11 cellular contexts compared by ENCODE assay signal in the genomic region with DNA sequence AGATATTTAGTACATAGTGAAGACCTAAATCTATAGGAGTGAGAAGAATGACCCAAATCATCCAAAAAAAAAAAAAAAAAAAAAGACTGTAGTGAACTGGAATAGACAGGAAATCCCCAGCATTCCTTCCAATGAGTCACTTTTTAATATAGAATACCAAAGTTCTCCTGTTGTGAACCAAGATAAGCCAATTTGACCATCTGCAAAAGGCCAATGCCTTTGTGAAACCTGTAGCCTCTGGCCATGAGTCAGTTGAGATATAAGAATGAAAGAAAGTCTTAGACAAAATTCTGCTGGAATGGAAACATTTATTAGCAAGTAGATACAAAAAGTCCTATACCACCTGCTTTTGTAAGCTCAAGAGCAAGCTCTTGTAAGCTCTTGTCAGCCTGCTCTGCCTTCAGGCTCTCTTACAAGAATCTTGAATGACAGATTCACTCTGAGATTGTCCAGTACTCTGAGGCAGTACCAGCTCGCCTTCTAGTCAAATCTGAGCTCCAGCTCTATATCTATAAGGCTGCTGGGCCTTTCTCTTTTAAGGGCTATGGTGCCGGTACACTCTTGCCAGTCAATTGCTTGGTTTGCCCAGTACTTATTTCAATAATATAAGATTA.
A peak's percentile ranks its signal among the peaks of the same experiment; 100 is the strongest.
DNase-seq lines count a peak whose midpoint lies in the region; ATAC-seq and TF ChIP-seq lines count a peak whose summit lies in the region.
"Had no signal": no experiment of that assay in that cellular context is flagged by ENCODE, and none has a peak within 500 bp of the region (broad histone marks: within the 10 kb centered on the region; RNA-seq: fewer than 3 reads in every experiment).

No MANE protein-coding gene starts in this region.

- no peaks in the 10 kb centered on the region for H3K27me3 ChIP-seq in AG04450 (ENCODE audit: control insufficient read depth, insufficient read depth, low read length)

- CTCF ChIA-PET in AG04450 (lab: Charles Lee), result no interaction called here

- peak; percentile 55 for DNase-seq in AG04450 (ENCODE audit: low read depth, low spot score)
- peak; percentile 90 for DNase-seq in HS-5 (ENCODE audit: low read depth)
- peak; percentile 77 for DNase-seq in astrocyte of the hippocampus (ENCODE audit: low read depth, low spot score)
- DNase-seq in iris pigment epithelial cell (ENCODE audit: low read depth), result peak; percentile 88
- no peak for DNase-seq in NCI-H1092 (lab: John Stamatoyannopoulos, UW)
- no peak for DNase-seq in activated gamma-delta T cell treated with Interleukin-2 at 50 U/mL for 16 hours
- no peak for DNase-seq in NCI-H187 treated with DMSO at 0.1 percent for 48 hours (lab: John Stamatoyannopoulos, UW)
- DNase-seq: anterior cingulate cortex, lower lobe of right lung, NCI-H1417 had no signal

- POLR2A ChIA-PET in AG04450 (lab: Yijun Ruan, JAX), result interaction anchor here (0.7 kb wide), 1 partner anchor 473 kb away, joined by 3 read pairs; no protein-coding TSS in a partner anchor

- H3K27ac ChIP-seq in AG04450 (ENCODE audit: low read depth, low read length), result peak overlapping the region; percentile 42
- H3K27ac ChIP-seq: lower lobe of right lung had no signal

- no peak for ATAC-seq in HG03045 (IDR thresholded peaks at IDR 0.05; ENCODE audit: unreplicated experiment)
- ATAC-seq: lower lobe of right lung had no signal

- H3K4me3 ChIP-seq in AG04450 (ENCODE audit: low read depth, low read length), result no peak overlapping the region
- H3K4me3 ChIP-seq: lower lobe of right lung had no signal

- H3K9me3 ChIP-seq in AG04450 (ENCODE audit: control insufficient read depth, insufficient read depth, low read length), result peaks cover 7% of the 10 kb centered on the region; the same call in 1 of the 2 replicates
- H3K9me3 ChIP-seq: lower lobe of right lung had no signal

- TF ChIP-seq CTCF in AG04450 (IDR thresholded peaks at IDR 0.05; ENCODE audit: low read depth, low read length), result no peak

Comparison
In these comparisons a context has a peak if more than half of its experiments do, and no peak if none do; other contexts are left out.
1. DNase-seq: peak in AG04450 (single experiment), HS-5 (single experiment), astrocyte of the hippocampus (single experiment) and iris pigment epithelial cell (single experiment); none in NCI-H1092 (single experiment), activated gamma-delta T cell treated with Interleukin-2 at 50 U/mL for 16 hours (single experiment) and NCI-H187 treated with DMSO at 0.1 percent for 48 hours (single experiment).